ENCODE assay signal across 8 cellular contexts in the genomic region with DNA sequence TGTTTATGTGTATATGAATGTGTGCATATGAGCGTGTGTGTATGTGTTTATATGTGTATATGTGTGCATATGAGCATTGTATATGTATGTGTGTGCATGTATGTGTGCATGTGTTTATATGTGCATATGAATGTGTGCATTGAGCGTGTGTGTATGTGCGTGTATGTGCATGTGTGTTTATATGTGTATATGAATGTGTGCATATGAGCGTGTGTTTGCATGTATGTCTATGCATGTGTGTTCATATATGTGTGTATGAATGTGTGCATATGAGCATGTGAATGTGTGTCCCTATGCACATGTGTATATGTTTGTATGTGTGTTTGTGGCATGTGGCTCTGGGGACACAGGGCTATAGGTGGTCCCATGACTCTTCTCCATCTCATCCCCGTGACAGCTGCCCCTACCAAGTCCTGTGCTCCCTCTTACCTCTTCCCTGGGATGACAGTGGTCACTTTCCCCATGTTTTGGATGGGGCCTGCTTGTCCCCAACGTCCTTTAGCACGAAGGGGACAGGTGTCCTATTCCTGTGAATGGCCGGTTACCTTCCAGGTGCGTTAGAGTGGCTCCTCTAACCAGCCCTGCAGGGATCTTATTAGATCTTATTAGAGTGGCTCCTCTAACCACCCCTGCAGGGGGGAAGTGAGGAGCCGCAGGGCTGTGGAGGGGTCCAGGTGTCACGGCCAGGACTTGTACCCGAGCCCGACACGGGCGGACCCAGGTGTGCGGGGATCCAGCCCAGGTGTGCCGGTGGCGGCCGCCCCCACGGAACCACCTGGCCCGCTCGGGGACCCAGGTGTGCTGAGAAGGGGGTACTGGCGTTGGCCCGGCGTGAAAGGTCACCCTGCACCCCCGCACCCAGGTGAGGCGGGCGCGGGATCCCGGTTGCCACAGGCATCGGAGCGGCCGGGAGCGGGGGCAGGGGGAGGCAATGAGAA.
DNase-seq lines count a peak whose midpoint lies in the region; ATAC-seq and TF ChIP-seq lines count a peak whose summit lies in the region.

No MANE protein-coding gene starts in this region.

- H3K9me3 Mint-ChIP-seq in T-cell: no peaks in the 10 kb centered on the region

- H3K27ac Mint-ChIP-seq in T-cell: no peak overlapping the region

- no peaks in the 10 kb centered on the region for H3K36me3 Mint-ChIP-seq in T-cell

- POLR2A ChIA-PET in T-cell (lab: Charles Lee): no interaction called here

- H3K4me3 ChIP-seq in cardiac muscle cell: peak overlapping the region; percentile 38
- peak overlapping the region; percentile 55; the same call in 1 of the 2 replicates for H3K4me3 ChIP-seq in iPS DF 6.9 (ENCODE audit: low read length)
- peak overlapping the region; percentile 52 to 64 (median 58) for H3K4me3 ChIP-seq in stomach

- no CpG with 5 or more reads among the region's 34 CpGs for WGBS in iPS DF 6.9 (ENCODE audit: insufficient coverage, insufficient read length)
- 22 to 41% (median 30%) methylated on average over 15 to 34 of the region's 34 CpGs for WGBS in stomach, 5 donors

- TF ChIP-seq POLR2A in stomach (IDR thresholded peaks at IDR 0.05): no peak

- H3K27ac ChIP-seq in cardiac muscle cell (no peak overlapping the region), iPS DF 6.9 (ENCODE audit: low read length) (no peak overlapping the region), stomach (peak overlapping the region in 4 of 5 donors; percentile 22 to 82 (median 63))

- peak overlapping the region in 2 of 3 donors; percentile 44 to 59 for H3K4me3 Mint-ChIP-seq in T-cell

- no peak for TF ChIP-seq EP300 in stomach (IDR thresholded peaks at IDR 0.05)

- DNase-seq in cardiac muscle cell (ENCODE audit: low read depth in 1 of 2, low spot score in 1 of 2) (no peak), Right ventricle myocardium superior (no peak), T-cell (peak in 2 of 34 experiments; percentile 3 to 5), iPS DF 6.9 (ENCODE audit: low read depth, low spot score) (no peak), stomach (no peak), globus pallidus (ENCODE audit: low spot score) (no peak)

- intact Hi-C loops in Right ventricle myocardium superior (cut with DNase I) (loop anchor here (1.0 to 10.0 kb wide), 2 partner anchors 160 to 382 kb away; partner anchors contain the start of gene MGAT5B), stomach (cut with DNase I; ENCODE audit: low total_unique reads) (loop anchor here (5.0 kb wide), 1 partner anchor 164 kb away; no protein-coding TSS in a partner anchor)

- peaks cover 19 to 26% of the 10 kb centered on the region in 2 donors for H3K27me3 Mint-ChIP-seq in T-cell

- CTCF ChIA-PET in T-cell (lab: Charles Lee): no interaction called here

- H3K4me1 Mint-ChIP-seq in T-cell: peaks cover 4 to 13% (median 6%) of the 10 kb centered on the region in 3 donors

- ATAC-seq in Right ventricle myocardium superior (ENCODE audit: poor library complexity): no peak
- ATAC-seq in T-cell (replicated peaks in 1 of 4): no peak
- ATAC-seq in HG03280 (IDR thresholded peaks at IDR 0.05; ENCODE audit: unreplicated experiment): no peak
- ATAC-seq in HG02884 (IDR thresholded peaks at IDR 0.05; ENCODE audit: unreplicated experiment): no peak

- H3K4me1 ChIP-seq in cardiac muscle cell (ENCODE audit: low read depth): no peaks in the 10 kb centered on the region
- H3K4me1 ChIP-seq in iPS DF 6.9 (ENCODE audit: control insufficient read depth, insufficient read depth, low read length): no peaks in the 10 kb centered on the region; the same call in 1 of the 2 replicates
- H3K4me1 ChIP-seq in stomach: peaks cover 13 to 20% (median 13%) of the 10 kb centered on the region in 4 donors

- H3K36me3 ChIP-seq in cardiac muscle cell (no peaks in the 10 kb centered on the region), iPS DF 6.9 (ENCODE audit: control insufficient read depth, insufficient read depth, low read length) (no peaks in the 10 kb centered on the region), stomach (no peaks in the 10 kb centered on the region)

- H3K9me3 ChIP-seq in cardiac muscle cell (ENCODE audit: low read depth) (no peaks in the 10 kb centered on the region), iPS DF 6.9 (ENCODE audit: control insufficient read depth, insufficient read depth, low read length) (no peaks in the 10 kb centered on the region), stomach (no peaks in the 10 kb centered on the region)

- TF ChIP-seq CTCF in cardiac muscle cell (IDR thresholded peaks at IDR 0.05; ENCODE audit: low read depth, low read length): no peak
- TF ChIP-seq CTCF in stomach (IDR thresholded peaks at IDR 0.05): no peak

- H3K27me3 ChIP-seq in cardiac muscle cell (peaks cover 2% of the 10 kb centered on the region), iPS DF 6.9 (ENCODE audit: control insufficient read depth, insufficient read depth, low read length) (no peaks in the 10 kb centered on the region), stomach (peaks cover 0 to 16% (median 0%) of the 10 kb centered on the region in 3 donors)

Comparison
In these comparisons a context has a peak if more than half of its experiments do, and no peak if none do; other contexts are left out.
1. H3K27ac ChIP-seq: peak in stomach (4 of 5); none in cardiac muscle cell (single experiment) and iPS DF 6.9 (single experiment).
2. Peak in every context shown above with its lines, with median percentiles within 50 percentile points of each other: H3K4me3 ChIP-seq.